8 cellular contexts compared by ENCODE assay signal in the genomic region with DNA sequence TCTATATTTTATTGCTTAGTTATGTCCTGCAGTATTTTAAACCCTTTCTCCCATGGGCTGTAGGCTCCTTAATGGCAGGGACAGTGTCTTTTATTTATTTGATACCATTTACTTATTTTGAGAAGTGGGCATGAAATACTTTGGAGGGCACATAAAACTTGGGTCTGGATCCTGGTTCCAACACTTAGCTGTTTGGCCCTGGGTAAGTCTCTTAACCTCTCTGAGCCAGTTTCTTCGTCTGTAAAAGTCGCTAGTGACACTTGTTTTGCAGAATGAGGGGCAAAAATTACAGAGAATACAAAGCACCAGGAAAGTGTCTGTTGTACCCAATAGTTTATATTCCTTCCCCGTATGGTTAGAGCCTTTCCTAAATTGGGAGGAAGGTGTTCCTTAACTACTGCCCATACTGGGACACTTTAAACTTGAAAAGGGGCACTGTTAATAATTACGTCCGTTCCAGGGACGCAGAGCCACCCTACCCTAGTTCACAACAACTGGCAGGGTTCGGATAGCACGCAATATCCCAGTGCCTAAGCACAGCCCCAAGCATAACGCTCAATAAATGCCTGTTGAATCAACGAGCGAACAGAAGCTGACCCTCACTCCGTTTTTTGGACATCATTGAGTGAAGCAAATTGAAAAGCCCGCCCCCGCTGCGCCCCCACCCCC. TPM values are rescaled to one million over a fixed set of nuclear protein-coding genes. Genes with fewer than 3 reads are reported as not detected.
DNase-seq lines count a peak whose midpoint lies in the region; ATAC-seq, FAIRE-seq and TF ChIP-seq lines count a peak whose summit lies in the region.

No MANE protein-coding gene starts in this region.

- H3K79me2 ChIP-seq in trophoblast cell (ENCODE audit: control insufficient read depth, insufficient read depth, low read length, poor library complexity): peaks cover 2% of the 10 kb centered on the region

- H3K23ac ChIP-seq in trophoblast cell (ENCODE audit: low read length): no peak overlapping the region

- H2BK120ac ChIP-seq in trophoblast cell (ENCODE audit: insufficient read depth, low read length, poor library complexity): no peak overlapping the region

- TF ChIP-seq POLR2A in esophagus muscularis mucosa (IDR thresholded peaks at IDR 0.05; ENCODE audit: low read depth): no peak
- TF ChIP-seq POLR2A in H54 (IDR thresholded peaks at IDR 0.05; ENCODE audit: low read depth, low read length): no peak

- H3K4me3 ChIP-seq in Panc1 (ENCODE audit: low read depth in 2 of 2, low read length in 2 of 2): peak overlapping the region; percentile 67 to 75
- H3K4me3 ChIP-seq in esophagus muscularis mucosa: peak overlapping the region; percentile 62 to 70 (median 64)
- peak overlapping the region; percentile 17 for H3K4me3 ChIP-seq in trophoblast cell (ENCODE audit: low read depth, low read length)

- no peak overlapping the region for H3K4ac ChIP-seq in trophoblast cell (ENCODE audit: low read depth, low read length)

- H3K27me3 ChIP-seq in Panc1 (ENCODE audit: control insufficient read depth, insufficient read depth, low read length): no peaks in the 10 kb centered on the region
- no peaks in the 10 kb centered on the region for H3K27me3 ChIP-seq in esophagus muscularis mucosa
- no peaks in the 10 kb centered on the region for H3K27me3 ChIP-seq in trophoblast cell (ENCODE audit: insufficient read depth, low read length)

- H2AK5ac ChIP-seq in trophoblast cell (ENCODE audit: low read length): no peak overlapping the region

- intact Hi-C loops in Panc1 (cut with micrococcal nuclease; ENCODE audit: unreplicated experiment): no loop called here
- intact Hi-C loops in esophagus muscularis mucosa (cut with DNase I): no loop called here
- intact Hi-C loops in left colon (cut with DNase I, micrococcal nuclease): loop anchor here (5.0 to 10.0 kb wide), 2 partner anchors 129 to 206 kb away; no protein-coding TSS in a partner anchor

- no peak overlapping the region for H4K91ac ChIP-seq in trophoblast cell (ENCODE audit: low read depth, low read length)

- H2AFZ ChIP-seq in trophoblast cell (ENCODE audit: insufficient read depth, low read length, poor library complexity): no peak overlapping the region

- peak overlapping the region; percentile 50 for H3K4me2 ChIP-seq in trophoblast cell (ENCODE audit: low read length)

- H3K27ac ChIP-seq in Panc1 (ENCODE audit: low read length) (peak overlapping the region; percentile 77), esophagus muscularis mucosa (replicated peaks in 1 of 4) (peak overlapping the region; percentile 96 to 100 (median 98)), trophoblast cell (ENCODE audit: low read depth, low read length) (no peak overlapping the region)

- no peak overlapping the region for H2BK5ac ChIP-seq in trophoblast cell (ENCODE audit: low read depth, low read length, poor library complexity)

- peaks cover 15% of the 10 kb centered on the region for H3K79me1 ChIP-seq in trophoblast cell (ENCODE audit: low read length)

- no peak overlapping the region for H3K14ac ChIP-seq in trophoblast cell (ENCODE audit: low read length)

- CTCF ChIA-PET in Panc1 (lab: Charles Lee): no interaction called here

- no peak for FAIRE-seq in H54 (lab: Jason Lieb, UNC)

- no peak overlapping the region for H4K12ac ChIP-seq in trophoblast cell (ENCODE audit: low read depth, low read length)

- H3K9ac ChIP-seq in trophoblast cell (ENCODE audit: low read length): no peak overlapping the region

- H3K9me3 ChIP-seq in Panc1 (ENCODE audit: control insufficient read depth, insufficient read depth, low read depth, low read length) (no peaks in the 10 kb centered on the region), esophagus muscularis mucosa (no peaks in the 10 kb centered on the region), trophoblast cell (ENCODE audit: insufficient read depth, low read depth, low read length) (peaks cover 2% of the 10 kb centered on the region)

- no peak overlapping the region for H4K8ac ChIP-seq in trophoblast cell (ENCODE audit: low read depth, low read length)

- WGBS in esophagus muscularis mucosa: 9% methylated on average over 12 of the region's 15 CpGs
- WGBS in trophoblast cell (ENCODE audit: extremely low coverage, insufficient coverage, insufficient read length): no CpG with 5 or more reads among the region's 15 CpGs

- in situ Hi-C loops in Panc1 (cut with HindIII; ENCODE audit: low pct_unique_long_range_greater_than_20kb, low sequenced_read_pairs): no loop called here

- H3K4me1 ChIP-seq in Panc1 (ENCODE audit: control insufficient read depth, insufficient read depth, low read length) (peaks cover 41% of the 10 kb centered on the region), esophagus muscularis mucosa (peaks cover 69 to 98% (median 89%) of the 10 kb centered on the region in 4 donors), trophoblast cell (ENCODE audit: control insufficient read depth in 1 of 2, insufficient read depth in 2 of 2, low read length in 2 of 2) (peaks cover 13 to 14% of the 10 kb centered on the region in 2 experiments)

- DNase-seq in DMS53 treated with DMSO at 0.1 percent for 48 hours (lab: John Stamatoyannopoulos, UW; ENCODE audit: unreplicated experiment) (peak; percentile 58), Panc1 (ENCODE audit: low read depth, low spot score) (no peak), esophagus muscularis mucosa (ENCODE audit: extremely low spot score) (no peak), trophoblast cell (no peak), MV-4-11 (lab: John Stamatoyannopoulos, UW) (no peak), NK-92 (lab: John Stamatoyannopoulos, UW; ENCODE audit: unreplicated experiment) (no peak), left colon (no peak), H54 (ENCODE audit: insufficient read length, low spot score) (no peak)

- H3K18ac ChIP-seq in trophoblast cell (ENCODE audit: low read length): no peak overlapping the region

- BruUV-seq in Panc1 (replicated peaks; lab: Mats Ljungman, UMichigan): no TSS peak

- POLR2A ChIA-PET in Panc1 (lab: Charles Lee): no interaction called here

- peak; percentile 29 for TF ChIP-seq EP300 in esophagus muscularis mucosa (IDR thresholded peaks at IDR 0.05)

- ATAC-seq in Panc1: peak; percentile 23
- ATAC-seq in left colon: no peak

- peak overlapping the region; percentile 56 for H2BK12ac ChIP-seq in trophoblast cell (ENCODE audit: low read length)

- no peak for TF ChIP-seq CTCF in Panc1 (IDR thresholded peaks at IDR 0.05)
- no peak for TF ChIP-seq CTCF in esophagus muscularis mucosa (IDR thresholded peaks at IDR 0.05)

- H3K36me3 ChIP-seq in Panc1 (ENCODE audit: control insufficient read depth, insufficient read depth, low read length) (no peaks in the 10 kb centered on the region), esophagus muscularis mucosa (no peaks in the 10 kb centered on the region), trophoblast cell (ENCODE audit: control insufficient read depth in 1 of 2, insufficient read depth in 2 of 2, low read length in 2 of 2) (no peaks in the 10 kb centered on the region)

RNA-seq across cellular contexts. Expression of gene ARMC12, which starts 6.0 kb away (rescaled TPM):
- 1.4 TPM for total RNA-seq in Panc1 (2021; ENCODE audit: unreplicated experiment)
- 0.99 TPM for polyA plus RNA-seq in Panc1 (2012; ENCODE audit: insufficient read length)
- 1 to 10 TPM in 1 of 4 donors, under 1 TPM in 2, not detected in 1; 0.50 to 1.0 (median 0.83) TPM for total RNA-seq in esophagus muscularis mucosa
- 0.15 and 0.18 TPM in 2 replicates for polyA plus RNA-seq in trophoblast cell (2013)
- under 1 TPM in 1 of 2 donors, not detected in 1; 0.46 TPM for total RNA-seq in left colon

RNA-seq across cellular contexts. Expression of gene FKBP5, which starts 42.2 kb away (rescaled TPM):
- total RNA-seq in Panc1 (2021; ENCODE audit: unreplicated experiment) (25.2 TPM), esophagus muscularis mucosa (100 to 1,000 TPM; 477 to 689 (median 593) TPM), left colon (100 to 1,000 TPM in 1 of 2 donors, 10 to 100 TPM in 1; 40.3 to 252 TPM)
- polyA plus RNA-seq in Panc1 (2012; ENCODE audit: insufficient read length): 14.9 TPM
- polyA plus RNA-seq in trophoblast cell (2013): 1.1 and 1.2 TPM in 2 replicates

RNA-seq across cellular contexts. Expression of gene CLPSL2, which starts 45.5 kb away (rescaled TPM):
- 0.57 TPM for total RNA-seq in Panc1 (2021; ENCODE audit: unreplicated experiment)
- not detected for polyA plus RNA-seq in Panc1 (2012; ENCODE audit: insufficient read length)
- total RNA-seq in esophagus muscularis mucosa: not detected
- 0.22 TPM in 1 of 2 replicates, not detected in the other for polyA plus RNA-seq in trophoblast cell (2013)
- total RNA-seq in left colon: not detected

RNA-seq across cellular contexts. Expression of gene CLPSL1, which starts 49.9 kb away (rescaled TPM):
- total RNA-seq in Panc1 (2021; ENCODE audit: unreplicated experiment) (not detected), esophagus muscularis mucosa (not detected), left colon (not detected)
- polyA plus RNA-seq in Panc1 (2012; ENCODE audit: insufficient read length): not detected
- not detected in 2 replicates for polyA plus RNA-seq in trophoblast cell (2013)

Comparison
In these comparisons a context has a peak if more than half of its experiments do, and no peak if none do; other contexts are left out.
1. H3K4me3 ChIP-seq: peak in every context shown above with its lines; median percentile 71 in Panc1; 64 in esophagus muscularis mucosa; 17 in trophoblast cell.
2. intact Hi-C loops: an anchor here in left colon (5.0 to 10.0 kb wide); none called in Panc1 and esophagus muscularis mucosa.